In the genomic region with DNA sequence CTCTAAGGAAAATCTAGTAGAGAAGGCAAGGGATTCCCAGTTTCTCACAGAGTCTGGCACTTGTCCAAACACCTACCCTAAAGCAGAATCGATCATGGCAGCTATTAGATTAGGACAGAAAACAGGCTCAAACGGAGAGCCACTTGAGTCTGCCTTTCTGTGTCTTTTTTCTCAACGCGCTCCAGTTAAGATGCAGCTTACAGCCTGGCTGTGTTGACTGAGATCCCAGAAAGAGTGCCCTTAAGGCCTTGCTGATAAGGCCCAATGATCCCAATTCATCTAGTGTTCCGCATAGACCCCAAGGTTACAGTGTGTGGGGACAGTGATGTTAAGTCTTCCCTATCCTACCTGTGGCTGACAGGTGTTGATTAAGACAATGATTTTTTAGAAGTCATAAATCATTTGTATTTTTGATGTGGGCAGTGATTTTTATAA, we compare ENCODE assay signal across 8 cellular contexts. TPM values are rescaled to one million over a fixed set of nuclear protein-coding genes. Genes with fewer than 3 reads are reported as not detected.
DNase-seq lines count a peak whose midpoint lies in the region; ATAC-seq and TF ChIP-seq lines count a peak whose summit lies in the region.

No MANE protein-coding gene starts in this region.

- WGBS in esophagus, 2 donors: 17 to 32% methylated on average over 5 of the region's 5 CpGs
- WGBS in trophoblast cell (ENCODE audit: extremely low coverage, insufficient coverage, insufficient read length): no CpG with 5 or more reads among the region's 5 CpGs

- H3K23ac ChIP-seq in trophoblast cell (ENCODE audit: low read length): no peak overlapping the region

- peaks cover 4% of the 10 kb centered on the region for H3K79me1 ChIP-seq in trophoblast cell (ENCODE audit: low read length)

- no peak overlapping the region for H4K91ac ChIP-seq in trophoblast cell (ENCODE audit: low read depth, low read length)

- no peak overlapping the region for H4K12ac ChIP-seq in trophoblast cell (ENCODE audit: low read depth, low read length)

- peak overlapping the region; percentile 81 for H3K4me2 ChIP-seq in trophoblast cell (ENCODE audit: low read length)

- H2BK120ac ChIP-seq in trophoblast cell (ENCODE audit: insufficient read depth, low read length, poor library complexity): no peak overlapping the region

- H2BK5ac ChIP-seq in trophoblast cell (ENCODE audit: low read depth, low read length, poor library complexity): no peak overlapping the region

- CTCF ChIA-PET in AG04449 (lab: Yijun Ruan, JAX) (no interaction called here), HEK293T (lab: Yijun Ruan, JAX) (interaction anchor here (0.5 kb wide), 1 partner anchor 85 kb away, joined by 4 read pairs; no protein-coding TSS in a partner anchor)

- H2AFZ ChIP-seq in trophoblast cell (ENCODE audit: insufficient read depth, low read length, poor library complexity): peak overlapping the region; percentile 39

- H3K4ac ChIP-seq in trophoblast cell (ENCODE audit: low read depth, low read length): no peak overlapping the region

- TF ChIP-seq CTCF in AG04449 (IDR thresholded peaks at IDR 0.05; ENCODE audit: insufficient read depth, low read length, missing control alignments): no peak

- peaks cover 0 to 3% of the 10 kb centered on the region in 2 donors for H3K4me1 ChIP-seq in esophagus (ENCODE audit: control insufficient read depth in 2 of 2, insufficient read depth in 2 of 2, low read length in 1 of 2)
- H3K4me1 ChIP-seq in trophoblast cell (ENCODE audit: control insufficient read depth in 1 of 2, insufficient read depth in 2 of 2, low read length in 2 of 2): peaks cover 0 to 3% of the 10 kb centered on the region in 2 experiments

- no peak overlapping the region for H3K9ac ChIP-seq in trophoblast cell (ENCODE audit: low read length)

- H3K4me3 ChIP-seq in AG04449 (ENCODE audit: low read depth, low read length) (peak overlapping the region; percentile 86), esophagus (ENCODE audit: low read depth in 1 of 2, low read length in 2 of 2) (peak overlapping the region; percentile 73 to 86), trophoblast cell (ENCODE audit: low read depth, low read length) (no peak overlapping the region)

- no peak for DNase-seq in AG04449 (ENCODE audit: low read depth, low spot score)
- peak; percentile 10 for DNase-seq in HEK293T (ENCODE audit: extremely low spot score)
- no peak for DNase-seq in trophoblast cell
- DNase-seq in occipital lobe (lab: John Stamatoyannopoulos, UW): no peak

- peak overlapping the region in 1 of 2 donors; percentile 96 for H3K27ac ChIP-seq in esophagus (ENCODE audit: low read depth in 2 of 2, low read length in 1 of 2)
- peak overlapping the region; percentile 83 for H3K27ac ChIP-seq in trophoblast cell (ENCODE audit: low read depth, low read length)

- H4K8ac ChIP-seq in trophoblast cell (ENCODE audit: low read depth, low read length): no peak overlapping the region

- peaks cover 3% of the 10 kb centered on the region for H3K79me2 ChIP-seq in trophoblast cell (ENCODE audit: control insufficient read depth, insufficient read depth, low read length, poor library complexity)

- H2AK5ac ChIP-seq in trophoblast cell (ENCODE audit: low read length): no peak overlapping the region

- no peak overlapping the region for H3K18ac ChIP-seq in trophoblast cell (ENCODE audit: low read length)

- peak; percentile 0; the same call in 1 of the 3 replicates for ATAC-seq in SK-N-SH treated with all-trans-retinoic acid at 6 μM for 48 hours
- ATAC-seq in GM18498 (IDR thresholded peaks at IDR 0.05; ENCODE audit: unreplicated experiment): no peak
- ATAC-seq in HG03196 (IDR thresholded peaks at IDR 0.05; ENCODE audit: unreplicated experiment): no peak

- POLR2A ChIA-PET in AG04449 (lab: Yijun Ruan, JAX) (no interaction called here), HEK293T (lab: Yijun Ruan, JAX) (interaction anchor here (0.7 to 1.1 kb wide), 2 partner anchors 20 to 755 kb away, joined by 3 to 4 read pairs; no protein-coding TSS in a partner anchor)

- H3K27me3 ChIP-seq in esophagus (ENCODE audit: control insufficient read depth in 1 of 2, insufficient read depth in 2 of 2, low read length in 2 of 2) (no peaks in the 10 kb centered on the region), trophoblast cell (ENCODE audit: insufficient read depth, low read length) (no peaks in the 10 kb centered on the region)

- H2BK12ac ChIP-seq in trophoblast cell (ENCODE audit: low read length): no peak overlapping the region

- no peak overlapping the region for H3K14ac ChIP-seq in trophoblast cell (ENCODE audit: low read length)

- H3K36me3 ChIP-seq in esophagus (ENCODE audit: control insufficient read depth in 2 of 2, insufficient read depth in 2 of 2, low read length in 1 of 2) (no peaks in the 10 kb centered on the region), trophoblast cell (ENCODE audit: control insufficient read depth in 1 of 2, insufficient read depth in 2 of 2, low read length in 2 of 2) (no peaks in the 10 kb centered on the region)

- no peaks in the 10 kb centered on the region for H3K9me3 ChIP-seq in esophagus (ENCODE audit: control insufficient read depth in 2 of 2, insufficient read depth in 1 of 2, low read depth in 1 of 2, low read length in 1 of 2)
- H3K9me3 ChIP-seq in trophoblast cell (ENCODE audit: insufficient read depth, low read depth, low read length): no peaks in the 10 kb centered on the region

TF ChIP-seq in HEK293T, 16 proteins besides CTCF, POLR2A, EP300 and RAD21:
- TF ChIP-seq BHLHE40 (IDR thresholded peaks at IDR 0.05; ENCODE audit: borderline replicate concordance) (no peak), PKNOX1 (IDR thresholded peaks at IDR 0.05) (peak; percentile 64), HDGF (IDR thresholded peaks at IDR 0.05; ENCODE audit: borderline replicate concordance) (no peak)

TF ChIP-seq in SK-N-SH treated with all-trans-retinoic acid at 6 μM for 48 hours, 23 proteins besides CTCF, POLR2A, EP300 and RAD21:
- TF ChIP-seq ARNTL (CRISPR knock-in tag; IDR thresholded peaks at IDR 0.05; ENCODE audit: borderline replicate concordance, low read depth): no peak

RNA-seq across cellular contexts. Expression of gene TMEM106B, which starts 1.0 kb away (rescaled TPM):
- polyA plus RNA-seq in esophagus: 10 to 100 TPM; 11.8 to 12.1 TPM
- polyA plus RNA-seq in trophoblast cell (2013): 29.1 and 30.6 TPM in 2 replicates
- total RNA-seq in occipital lobe: 78.8 TPM
